19 cellular contexts compared by ENCODE assay signal in genomic region chr2:96195410-96196071, GRCh38. TPM values are rescaled to one million over a fixed set of nuclear protein-coding genes. Genes with fewer than 3 reads are reported as not detected.
DNase-seq lines count a peak whose midpoint lies in the region; ATAC-seq, FAIRE-seq and TF ChIP-seq lines count a peak whose summit lies in the region.
"Had no signal": no experiment of that assay in that cellular context is flagged by ENCODE, and none has a peak within 500 bp of the region (broad histone marks: within the 10 kb centered on the region; RNA-seq: fewer than 3 reads in every experiment).

No MANE protein-coding gene starts in this region.

- H3K27me3 Mint-ChIP-seq in activated CD4-positive, alpha-beta T cell treated with anti-CD3 and anti-CD28 coated beads, Interleukin-2, amount 10 ng/mL, durations not matched to agents 7 days and 5 days = no peaks in the 10 kb centered on the region

- H3K4me1 ChIP-seq in gastrocnemius medialis = peaks cover 46% of the 10 kb centered on the region in 2 donors

- peak in 1 of 2 donors; percentile 55 for ATAC-seq in gastrocnemius medialis
- ATAC-seq: heart right ventricle, left ventricle myocardium superior had no signal

- no peak for DNase-seq in activated CD4-positive, alpha-beta T cell treated with anti-CD3 and anti-CD28 coated beads, Interleukin-2, amount 10 ng/mL, durations not matched to agents 7 days and 5 days
- no peak for DNase-seq in activated CD4-positive, alpha-beta T cell treated with anti-CD3 and anti-CD28 coated beads, Interleukin-2, amount 50 U/mL, for 48 hours
- DNase-seq in M059J (ENCODE audit: low read depth) = peak; percentile 66
- peak; percentile 39 for DNase-seq in fibroblast of gingiva (ENCODE audit: low read depth)
- no peak for DNase-seq in gastrocnemius medialis
- DNase-seq in pons (ENCODE audit: low spot score) = no peak
- DNase-seq in GM13977 (ENCODE audit: low spot score) = no peak
- no peak for DNase-seq in frontal cortex (ENCODE audit: low spot score in 2 of 2)
- DNase-seq: amygdala; effector memory CD4-positive, alpha-beta T cell; H9; heart right ventricle; left ventricle myocardium superior; NCI-H1436; NCI-H510A treated with DMSO at 0.1 percent for 48 hours; T1000 had no signal

- H3K9me3 Mint-ChIP-seq in activated CD4-positive, alpha-beta T cell treated with anti-CD3 and anti-CD28 coated beads, Interleukin-2, amount 10 ng/mL, durations not matched to agents 7 days and 5 days = no peaks in the 10 kb centered on the region
- H3K9me3 Mint-ChIP-seq: H9 had no signal

- POLR2A ChIA-PET in activated CD4-positive, alpha-beta T cell treated with anti-CD3 and anti-CD28 coated beads, Interleukin-2, amount 10 ng/mL, durations not matched to agents 7 days and 5 days (lab: Charles Lee) = interaction anchor here (0.6 kb wide), 1 partner anchor 14 kb away, joined by 3 read pairs; no protein-coding TSS in a partner anchor

- no peak overlapping the region for H3K4me3 ChIP-seq in gastrocnemius medialis
- H3K4me3 ChIP-seq: heart right ventricle had no signal

- H3K36me3 Mint-ChIP-seq in activated CD4-positive, alpha-beta T cell treated with anti-CD3 and anti-CD28 coated beads, Interleukin-2, amount 10 ng/mL, durations not matched to agents 7 days and 5 days (ENCODE audit: low read depth) = peaks cover 47% of the 10 kb centered on the region

- in situ Hi-C loops in gastrocnemius medialis (cut with MboI; ENCODE audit: low sequenced_read_pairs in 4 of 4) (no loop called here), GM13977 (cut with MboI; ENCODE audit: low pct_unique_long_range_greater_than_20kb, low sequenced_read_pairs, unreplicated experiment) (loop anchor here (25.0 kb wide), 1 partner anchor 183 kb away; no protein-coding TSS in a partner anchor)

- CTCF ChIA-PET in activated CD4-positive, alpha-beta T cell treated with anti-CD3 and anti-CD28 coated beads, Interleukin-2, amount 10 ng/mL, durations not matched to agents 7 days and 5 days (lab: Charles Lee) = interaction anchor here (1.0 to 1.7 kb wide), 4 partner anchors 9 to 57 kb away, joined by 3 to 7 read pairs (median 4); partner anchors contain the start of genes ASTL and STARD7

- no peak for TF ChIP-seq POLR2A in gastrocnemius medialis (IDR thresholded peaks at IDR 0.05)

- H3K9me3 ChIP-seq in gastrocnemius medialis = no peaks in the 10 kb centered on the region
- H3K9me3 ChIP-seq: heart right ventricle had no signal

- intact Hi-C loops in gastrocnemius medialis (cut with DNase I; ENCODE audit: low total_unique reads) = no loop called here

- no peak overlapping the region for H3K4me3 Mint-ChIP-seq in activated CD4-positive, alpha-beta T cell treated with anti-CD3 and anti-CD28 coated beads, Interleukin-2, amount 10 ng/mL, durations not matched to agents 7 days and 5 days
- H3K4me3 Mint-ChIP-seq: H9 had no signal

- peak overlapping the region; percentile 50 to 99 (median 76) for H3K27ac ChIP-seq in gastrocnemius medialis

- H3K27ac Mint-ChIP-seq in activated CD4-positive, alpha-beta T cell treated with anti-CD3 and anti-CD28 coated beads, Interleukin-2, amount 10 ng/mL, durations not matched to agents 7 days and 5 days = peak overlapping the region; percentile 7

- H3K27me3 ChIP-seq in gastrocnemius medialis = no peaks in the 10 kb centered on the region
- H3K27me3 ChIP-seq: heart right ventricle had no signal

- peaks cover 0 to 48% of the 10 kb centered on the region in 2 donors for H3K36me3 ChIP-seq in gastrocnemius medialis

- TF ChIP-seq CTCF in gastrocnemius medialis (IDR thresholded peaks at IDR 0.05 in 4 of 5, conservative IDR thresholded peaks at IDR 0.05 in 1 of 5) (no peak), GM13977 (IDR thresholded peaks at IDR 0.05; ENCODE audit: extremely low read depth, insufficient read depth, missing control alignments) (no peak)

- peaks cover 49% of the 10 kb centered on the region for H3K4me1 Mint-ChIP-seq in activated CD4-positive, alpha-beta T cell treated with anti-CD3 and anti-CD28 coated beads, Interleukin-2, amount 10 ng/mL, durations not matched to agents 7 days and 5 days

- no peak for FAIRE-seq in frontal cortex (lab: Jason Lieb, UNC)
- FAIRE-seq: urothelium cell line had no signal

RNA-seq across cellular contexts. Expression of gene STARD7, which starts 13.1 kb away (rescaled TPM):
- total RNA-seq in activated CD4-positive, alpha-beta T cell treated with anti-CD3 and anti-CD28 coated beads, Interleukin-2, amount 10 ng/mL, durations not matched to agents 7 days and 5 days = 100 to 1,000 TPM; 126 to 128 TPM
- 134 and 160 TPM in 2 replicates for total RNA-seq in M059J (2014; rRNA removed; shearing (Covaris generic))
- 100 to 1,000 TPM; 237 to 512 (median 313) TPM for total RNA-seq in gastrocnemius medialis
- total RNA-seq in frontal cortex = 174 TPM

RNA-seq across cellular contexts. Expression of gene DUSP2, which starts 50.3 kb away (rescaled TPM):
- total RNA-seq in activated CD4-positive, alpha-beta T cell treated with anti-CD3 and anti-CD28 coated beads, Interleukin-2, amount 10 ng/mL, durations not matched to agents 7 days and 5 days = 10 to 100 TPM; 11.9 to 14.2 TPM
- total RNA-seq in M059J (2014; rRNA removed; shearing (Covaris generic)) = 75.8 and 103 TPM in 2 replicates
- 1 to 10 TPM; 1.6 to 4.0 (median 2.9) TPM for total RNA-seq in gastrocnemius medialis
- total RNA-seq in frontal cortex = 4.5 TPM

RNA-seq across cellular contexts. Expression of gene ASTL, which starts 57.2 kb away (rescaled TPM):
- total RNA-seq in activated CD4-positive, alpha-beta T cell treated with anti-CD3 and anti-CD28 coated beads, Interleukin-2, amount 10 ng/mL, durations not matched to agents 7 days and 5 days = under 1 TPM in 1 of 2 experiments, not detected in 1; 0.22 TPM
- total RNA-seq in M059J (2014; rRNA removed; shearing (Covaris generic)) = 0.17 TPM in 1 of 2 replicates, not detected in the other
- not detected for total RNA-seq in gastrocnemius medialis
- total RNA-seq in frontal cortex = not detected
- total RNA-seq: heart right ventricle, HT1080, left ventricle myocardium superior, RPMI7951 had no signal

Comparison
In these comparisons a context has a peak if more than half of its experiments do, and no peak if none do; other contexts are left out.
1. DNase-seq: peak in M059J (single experiment) and fibroblast of gingiva (single experiment); none in activated CD4-positive, alpha-beta T cell treated with anti-CD3 and anti-CD28 coated beads, Interleukin-2, amount 10 ng/mL, durations not matched to agents 7 days and 5 days (single experiment), activated CD4-positive, alpha-beta T cell treated with anti-CD3 and anti-CD28 coated beads, Interleukin-2, amount 50 U/mL, for 48 hours (0 of 2), gastrocnemius medialis (0 of 2), pons (single experiment), GM13977 (single experiment) and frontal cortex (0 of 2).